ENCODE assay signal across 16 cellular contexts in genomic region chr2:11500702-11501303, GRCh38. TPM values are rescaled to one million over a fixed set of nuclear protein-coding genes. Genes with fewer than 3 reads are reported as not detected.
DNase-seq lines count a peak whose midpoint lies in the region; ATAC-seq, FAIRE-seq and TF ChIP-seq lines count a peak whose summit lies in the region.
"Had no signal": no experiment of that assay in that cellular context is flagged by ENCODE, and none has a peak within 500 bp of the region (broad histone marks: within the 10 kb centered on the region; RNA-seq: fewer than 3 reads in every experiment).

No MANE protein-coding gene starts in this region.

- no peaks in the 10 kb centered on the region for H3K36me3 Mint-ChIP-seq in MCF 10A (ENCODE audit: insufficient read depth, unreplicated experiment)

- TF ChIP-seq EP300 in HepG2 (IDR thresholded peaks at IDR 0.05; ENCODE audit: low read depth in 2 of 2, low read length in 2 of 2) (0 out of 4 replicates have a peak, but pooled peaks of 1 of the 2 experiments have one; percentile 37), HepG2 (CRISPR knock-in tag; IDR thresholded peaks at IDR 0.05; ENCODE audit: borderline replicate concordance) (no peak)

- peak overlapping the region; percentile 98 for H3K27ac ChIP-seq in HepG2 (ENCODE audit: extremely low read length, insufficient read depth, low read length)
- H3K27ac ChIP-seq: upper lobe of left lung had no signal

- TF ChIP-seq CTCF in GM06990 (IDR thresholded peaks at IDR 0.05; ENCODE audit: insufficient read depth, low read length, poor library complexity, severe bottlenecking) (no peak), HepG2 (CRISPR knock-in tag; IDR thresholded peaks at IDR 0.05) (no peak), MCF 10A (IDR thresholded peaks at IDR 0.05; ENCODE audit: unreplicated experiment) (no peak)

- H3K27me3 Mint-ChIP-seq in MCF 10A (ENCODE audit: insufficient read depth, unreplicated experiment) = no peaks in the 10 kb centered on the region

- 76% methylated on average over 5 of the region's 5 CpGs for WGBS in HepG2 (ENCODE audit: low lambda C conversion rate)

- in situ Hi-C loops in HepG2 (cut with HindIII; ENCODE audit: extremely low pct_ligation_motif_present, low pct_unique_long_range_greater_than_20kb) = no loop called here

- CTCF ChIA-PET in HepG2 (lab: Yijun Ruan, JAX; ENCODE audit: low intra/inter-chr PET ratio, low total read pairs) (no interaction called here), MCF 10A (lab: Yijun Ruan, JAX) (interaction anchor here (1.0 kb wide), 1 partner anchor 81 kb away, joined by 3 read pairs; no protein-coding TSS in a partner anchor)

- TF ChIP-seq RAD21 in HepG2 (CRISPR knock-in tag; IDR thresholded peaks at IDR 0.05) = no peak

- H3K4me1 ChIP-seq in HepG2 (ENCODE audit: insufficient read depth, low read length) = peaks cover 97% of the 10 kb centered on the region

- no peak overlapping the region for H3K4me3 Mint-ChIP-seq in MCF 10A (ENCODE audit: unreplicated experiment)

- ATAC-seq in GM19324 (IDR thresholded peaks at IDR 0.05; ENCODE audit: low FRiP score, unreplicated experiment) (peak; percentile 63), HepG2 (no peak), HG03097 (IDR thresholded peaks at IDR 0.05; ENCODE audit: low FRiP score, unreplicated experiment) (no peak), GM21737 (IDR thresholded peaks at IDR 0.05; ENCODE audit: unreplicated experiment) (no peak)
- ATAC-seq: HCT116 had no signal

- H3K9me3 ChIP-seq in HepG2 (ENCODE audit: low read length) = peaks cover 8% of the 10 kb centered on the region; the same call in 1 of the 2 replicates
- H3K9me3 ChIP-seq: Caco-2 had no signal

- H3K4me3 ChIP-seq in GM06990 (replicated peaks; ENCODE audit: low read depth, low read length) (peak overlapping the region; percentile 10; the same call in 1 of the 2 replicates), HepG2 (replicated peaks in 1 of 3; ENCODE audit: insufficient read depth in 1 of 3, low read depth in 2 of 3, low read length in 3 of 3) (no peak overlapping the region)
- H3K4me3 ChIP-seq: upper lobe of left lung had no signal

- POLR2A ChIA-PET in HepG2 (lab: Yijun Ruan, JAX) = interaction anchor here (1.2 to 6.5 kb wide), 4 partner anchors 15 to 40 kb away, joined by 3 to 102 read pairs (median 75); partner anchors contain the start of gene GREB1
- POLR2A ChIA-PET in MCF 10A (lab: Yijun Ruan, JAX) = interaction anchor here (0.8 kb wide), 1 partner anchor 97 kb away, joined by 3 read pairs; no protein-coding TSS in a partner anchor

- intact Hi-C loops in HepG2 (cut with micrococcal nuclease; ENCODE audit: unreplicated experiment) (no loop called here), MCF 10A (cut with micrococcal nuclease) (no loop called here)

- FAIRE-seq in HepG2 (lab: Jason Lieb, UNC) = no peak

- no peak for TF ChIP-seq POLR2A in HepG2 (IDR thresholded peaks at IDR 0.05; ENCODE audit: insufficient read depth in 1 of 2, low read depth in 2 of 2, low read length in 2 of 2)

- DNase-seq in GM06990 (ENCODE audit: extremely low read depth, insufficient read length) (no peak), LHCN-M2 (ENCODE audit: low read depth) (peak; percentile 20), HepG2 (ENCODE audit: low spot score) (no peak), MCF 10A (ENCODE audit: unreplicated experiment) (no peak), SHP77 treated with DMSO at 0.1 percent for 48 hours (lab: John Stamatoyannopoulos, UW) (no peak)
- DNase-seq: Caco-2; effector CD4-positive, alpha-beta T cell; foreskin fibroblast; NCI-H1105 treated with DMSO at 0.1 percent for 48 hours; NCI-H226; stimulated activated CD4-positive, alpha-beta T cell treated with anti-CD3 and anti-CD28 coated beads, Interleukin-1b, Interleukin-23, amount 100 ng/mL, for 48 hours; upper lobe of left lung had no signal

- no peaks in the 10 kb centered on the region for H4K20me1 ChIP-seq in HepG2 (ENCODE audit: insufficient read depth, low read length)

- peak overlapping the region; percentile 54 for H3K9ac ChIP-seq in HepG2 (ENCODE audit: insufficient read depth, low read depth, low read length)

- H3K27me3 ChIP-seq in GM06990 (replicated peaks; ENCODE audit: control insufficient read depth, insufficient read depth, low read length) = no peaks in the 10 kb centered on the region
- H3K27me3 ChIP-seq in HepG2 (ENCODE audit: control insufficient read depth in 1 of 2, insufficient read depth in 2 of 2, low read length in 2 of 2) = no peaks in the 10 kb centered on the region
- H3K27me3 ChIP-seq: upper lobe of left lung had no signal

- peaks cover 11% of the 10 kb centered on the region for H3K4me1 Mint-ChIP-seq in MCF 10A (ENCODE audit: insufficient read depth, unreplicated experiment)

- no peaks in the 10 kb centered on the region for H3K36me3 ChIP-seq in GM06990 (ENCODE audit: control insufficient read depth, insufficient read depth, low read length)
- peaks cover 2 to 3% of the 10 kb centered on the region in 2 experiments; a peak in 4 of 5 replicates for H3K36me3 ChIP-seq in HepG2 (replicated peaks in 1 of 2; ENCODE audit: control insufficient read depth in 1 of 2, insufficient read depth in 2 of 2, low read length in 2 of 2)
- H3K36me3 ChIP-seq: upper lobe of left lung had no signal

- H3K4me2 ChIP-seq in HepG2 (ENCODE audit: low read depth, low read length) = peak overlapping the region; percentile 36

- BruUV-seq in HepG2 (replicated peaks; lab: Mats Ljungman, UMichigan) (no TSS peak), MCF 10A (replicated peaks; lab: Mats Ljungman, UMichigan) (no TSS peak)

- H2AFZ ChIP-seq in HepG2 (ENCODE audit: low read length) = no peak overlapping the region

- peaks cover 81% of the 10 kb centered on the region for H3K79me2 ChIP-seq in HepG2 (ENCODE audit: insufficient read depth, low read length)

- no peaks in the 10 kb centered on the region for H3K9me3 Mint-ChIP-seq in MCF 10A (ENCODE audit: unreplicated experiment)

- H3K27ac Mint-ChIP-seq in MCF 10A (ENCODE audit: low read depth, unreplicated experiment) = no peak overlapping the region

RNA-seq across cellular contexts. Expression of gene GREB1, which starts 33.0 kb away (rescaled TPM):
- total RNA-seq in LHCN-M2 (2014; rRNA removed) (0.38 and 0.57 TPM in 2 replicates), HepG2 (2016; rRNA removed; fragmentation: Illumina TruSeq; extraction: Trizol) (61.2 and 64.2 TPM in 2 replicates), MCF 10A (2022) (1.7 and 2.3 TPM in 2 replicates)
- polyA plus RNA-seq in LHCN-M2 (2012) = 0.29 TPM
- total RNA-seq in HepG2 (2016; cell fraction: cytosol; rRNA removed; fragmentation: Illumina TruSeq; extraction: Trizol; ENCODE audit: low read depth) = 22.9 and 28.7 TPM in 2 replicates
- 62.9 and 63.8 TPM in 2 replicates for total RNA-seq in HepG2 (2016; cell fraction: insoluble cytoplasmic fraction; rRNA removed; fragmentation: Illumina TruSeq; extraction: Trizol)
- total RNA-seq in HepG2 (2016; cell fraction: membrane; rRNA removed; fragmentation: Illumina TruSeq; extraction: Trizol) = 43.0 and 57.1 TPM in 2 replicates
- total RNA-seq in HepG2 (2016; cell fraction: nucleus; rRNA removed; fragmentation: Illumina TruSeq; extraction: Trizol) = 118 and 132 TPM in 2 replicates
- 26.8 and 31.3 TPM in 2 replicates for polyA plus RNA-seq in HepG2 (2011; rRNA removed)
- 20.4 and 21.0 TPM in 2 replicates for polyA plus RNA-seq in HepG2 (2011; cell fraction: cytosol; rRNA removed)
- polyA plus RNA-seq in HepG2 (2011; cell fraction: nucleus; rRNA removed) = 110 and 130 TPM in 2 replicates
- 47.0 and 84.0 TPM in 2 replicates for polyA plus RNA-seq in HepG2 (2012)
- 10.7 and 14.3 TPM in 2 replicates for polyA plus RNA-seq in HepG2 (2016; cell fraction: cytosol; fragmentation: Illumina TruSeq; extraction: Trizol; ENCODE audit: low read depth)
- 38.8 and 51.0 TPM in 2 replicates for polyA plus RNA-seq in HepG2 (2016; cell fraction: insoluble cytoplasmic fraction; fragmentation: Illumina TruSeq; extraction: Trizol; ENCODE audit: low read depth)
- polyA plus RNA-seq in HepG2 (2016; cell fraction: membrane; fragmentation: Illumina TruSeq; extraction: Trizol; ENCODE audit: low read depth) = 17.8 and 18.3 TPM in 2 replicates
- 158 and 174 TPM in 2 replicates for polyA plus RNA-seq in HepG2 (2016; cell fraction: nucleus; fragmentation: Illumina TruSeq; extraction: Trizol; ENCODE audit: insufficient read depth, low read depth)
- polyA minus RNA-seq in HepG2 (2011; rRNA and poly(A)+ RNA removed; ENCODE audit: low replicate concordance) = 1.5 and 97.9 TPM in 2 replicates
- 60.3 and 64.2 TPM in 2 replicates for polyA minus RNA-seq in HepG2 (2011; cell fraction: cytosol; rRNA and poly(A)+ RNA removed)
- polyA minus RNA-seq in HepG2 (2011; cell fraction: nucleus; rRNA and poly(A)+ RNA removed) = 142 and 160 TPM in 2 replicates

RNA-seq across cellular contexts. Expression of gene E2F6, which starts 34.8 kb away (rescaled TPM):
- total RNA-seq in LHCN-M2 (2014; rRNA removed) (21.9 and 23.6 TPM in 2 replicates), HepG2 (2016; rRNA removed; fragmentation: Illumina TruSeq; extraction: Trizol) (36.0 and 40.1 TPM in 2 replicates), MCF 10A (2022) (16.1 and 16.6 TPM in 2 replicates)
- 8.9 TPM for polyA plus RNA-seq in LHCN-M2 (2012)
- 13.0 and 13.9 TPM in 2 replicates for total RNA-seq in HepG2 (2016; cell fraction: cytosol; rRNA removed; fragmentation: Illumina TruSeq; extraction: Trizol; ENCODE audit: low read depth)
- total RNA-seq in HepG2 (2016; cell fraction: insoluble cytoplasmic fraction; rRNA removed; fragmentation: Illumina TruSeq; extraction: Trizol) = 36.8 and 38.9 TPM in 2 replicates
- total RNA-seq in HepG2 (2016; cell fraction: membrane; rRNA removed; fragmentation: Illumina TruSeq; extraction: Trizol) = 37.8 and 40.8 TPM in 2 replicates
- total RNA-seq in HepG2 (2016; cell fraction: nucleus; rRNA removed; fragmentation: Illumina TruSeq; extraction: Trizol) = 35.5 and 39.9 TPM in 2 replicates
- polyA plus RNA-seq in HepG2 (2011; rRNA removed) = 22.6 and 27.3 TPM in 2 replicates
- polyA plus RNA-seq in HepG2 (2011; cell fraction: cytosol; rRNA removed) = 9.9 and 16.5 TPM in 2 replicates
- polyA plus RNA-seq in HepG2 (2011; cell fraction: nucleus; rRNA removed) = 15.6 and 16.3 TPM in 2 replicates
- 28.6 and 31.7 TPM in 2 replicates for polyA plus RNA-seq in HepG2 (2012)
- 10.7 and 15.9 TPM in 2 replicates for polyA plus RNA-seq in HepG2 (2016; cell fraction: cytosol; fragmentation: Illumina TruSeq; extraction: Trizol; ENCODE audit: low read depth)
- polyA plus RNA-seq in HepG2 (2016; cell fraction: insoluble cytoplasmic fraction; fragmentation: Illumina TruSeq; extraction: Trizol; ENCODE audit: low read depth) = 49.4 and 50.1 TPM in 2 replicates
- polyA plus RNA-seq in HepG2 (2016; cell fraction: membrane; fragmentation: Illumina TruSeq; extraction: Trizol; ENCODE audit: low read depth) = 27.3 and 31.7 TPM in 2 replicates
- 72.4 and 76.7 TPM in 2 replicates for polyA plus RNA-seq in HepG2 (2016; cell fraction: nucleus; fragmentation: Illumina TruSeq; extraction: Trizol; ENCODE audit: insufficient read depth, low read depth)
- polyA minus RNA-seq in HepG2 (2011; rRNA and poly(A)+ RNA removed; ENCODE audit: low replicate concordance) = 8.6 and 12.9 TPM in 2 replicates
- polyA minus RNA-seq in HepG2 (2011; cell fraction: cytosol; rRNA and poly(A)+ RNA removed) = 10.9 and 11.8 TPM in 2 replicates
- polyA minus RNA-seq in HepG2 (2011; cell fraction: nucleus; rRNA and poly(A)+ RNA removed) = 32.4 and 33.1 TPM in 2 replicates
